8 cellular contexts compared by ENCODE assay signal in the genomic region with DNA sequence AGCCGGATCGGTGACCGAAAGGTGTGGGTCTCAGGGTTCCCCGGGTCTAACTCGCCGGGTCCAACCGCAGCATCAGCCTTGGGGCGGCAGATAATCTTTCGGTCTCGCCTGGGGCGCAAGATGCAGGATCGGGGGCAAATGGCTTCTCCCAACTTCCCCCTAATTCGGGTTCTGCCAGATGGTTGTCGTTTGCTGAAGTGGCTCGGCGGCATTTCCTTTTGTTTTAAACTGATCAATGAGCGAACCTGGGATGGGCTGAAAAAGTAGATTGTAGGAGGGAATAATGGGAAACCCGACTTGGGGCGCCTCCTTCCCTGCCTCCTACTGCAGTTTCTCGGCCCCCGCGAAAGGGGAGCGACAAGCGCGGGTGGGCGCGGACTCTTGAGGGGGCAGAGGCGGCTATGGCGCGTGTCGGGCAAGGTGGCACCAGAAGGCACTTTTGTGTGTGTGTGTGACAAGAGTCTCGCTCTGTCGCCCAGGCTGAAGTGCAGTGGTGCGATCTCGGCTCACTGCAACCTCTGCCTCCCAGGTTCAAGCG. TPM values are rescaled to one million over a fixed set of nuclear protein-coding genes. Genes with fewer than 3 reads are reported as not detected.
DNase-seq lines count a peak whose midpoint lies in the region; ATAC-seq lines count a peak whose summit lies in the region.

No MANE protein-coding gene starts in this region.

- peaks cover 23% of the 10 kb centered on the region for H3K27me3 ChIP-seq in CD4-positive, alpha-beta memory T cell (ENCODE audit: insufficient read depth, low read length)
- H3K27me3 ChIP-seq in NT2/D1 (ENCODE audit: insufficient read depth, insufficient read length) (peaks cover 59% of the 10 kb centered on the region), neuronal stem cell (ENCODE audit: control insufficient read depth in 3 of 3, insufficient read depth in 3 of 3, low read depth in 1 of 3, low read length in 3 of 3) (peaks cover 26 to 61% (median 52%) of the 10 kb centered on the region in 3 experiments)

- peak overlapping the region; percentile 54 for H3K18ac ChIP-seq in neuronal stem cell (ENCODE audit: low read length)

- H4K8ac ChIP-seq in neuronal stem cell (ENCODE audit: low read depth, low read length) = no peak overlapping the region

- POLR2A ChIA-PET in CD4-positive, alpha-beta memory T cell (lab: Charles Lee; ENCODE audit: partially characterized antibody) = no interaction called here

- no peak for ATAC-seq in esophagus mucosa

- no peak overlapping the region for H3K27ac ChIP-seq in CD4-positive, alpha-beta memory T cell (ENCODE audit: low read depth, low read length)
- H3K27ac ChIP-seq in neuronal stem cell (replicated peaks; ENCODE audit: low read length) = no peak overlapping the region

- no peak overlapping the region for H3K4ac ChIP-seq in neuronal stem cell (ENCODE audit: low read length)

- H3K9ac ChIP-seq in NT2/D1 (ENCODE audit: insufficient read length, low read depth) = no peak overlapping the region
- no peak overlapping the region for H3K9ac ChIP-seq in neuronal stem cell (ENCODE audit: low read depth, low read length, poor library complexity)

- no peaks in the 10 kb centered on the region for H3K9me3 ChIP-seq in CD4-positive, alpha-beta memory T cell (ENCODE audit: control insufficient read depth in 1 of 2, low read length in 2 of 2)
- H3K9me3 ChIP-seq in NT2/D1 (ENCODE audit: insufficient read depth, low read length) (peaks cover 8% of the 10 kb centered on the region; the same call in 1 of the 2 replicates), neuronal stem cell (replicated peaks in 1 of 2; ENCODE audit: control insufficient read depth in 2 of 2, insufficient read depth in 1 of 2, low read depth in 1 of 2, low read length in 2 of 2) (peaks cover 0 to 1% of the 10 kb centered on the region in 2 donors)

- no peak overlapping the region for H2BK12ac ChIP-seq in neuronal stem cell (ENCODE audit: low read length)

- peak overlapping the region in 1 of 7 donors; percentile 27 for H3K27ac Mint-ChIP-seq in CD4-positive, alpha-beta memory T cell

- H3K9me3 Mint-ChIP-seq in CD4-positive, alpha-beta memory T cell = peaks cover 0 to 2% (median 0%) of the 10 kb centered on the region in 8 donors

- no peak overlapping the region for H2BK5ac ChIP-seq in neuronal stem cell (ENCODE audit: low read length)

- H4K91ac ChIP-seq in neuronal stem cell (ENCODE audit: low read depth, low read length, poor library complexity) = no peak overlapping the region

- H3K36me3 Mint-ChIP-seq in CD4-positive, alpha-beta memory T cell = no peaks in the 10 kb centered on the region

- H3K27me3 Mint-ChIP-seq in CD4-positive, alpha-beta memory T cell = peaks cover 45 to 51% of the 10 kb centered on the region in 2 donors

- H2BK120ac ChIP-seq in neuronal stem cell (ENCODE audit: low read depth, low read length) = no peak overlapping the region

- H3K14ac ChIP-seq in neuronal stem cell (ENCODE audit: low read length) = no peak overlapping the region

- intact Hi-C loops in CD4-positive, alpha-beta memory T cell (cut with micrococcal nuclease) = loop anchor here (5.0 kb wide), 3 partner anchors 865 to 1685 kb away; a partner anchor contains a TSS

- CTCF ChIA-PET in CD4-positive, alpha-beta memory T cell (lab: Charles Lee; ENCODE audit: partially characterized antibody) = interaction anchor here (1.0 to 4.6 kb wide), 12 partner anchors 10 to 1216 kb away, joined by 3 to 188 read pairs (median 9); no protein-coding TSS in a partner anchor

- no peak overlapping the region for H2AK5ac ChIP-seq in neuronal stem cell (ENCODE audit: low read depth, low read length)

- H3K4me3 ChIP-seq in CD4-positive, alpha-beta memory T cell (ENCODE audit: low read length in 2 of 2) = no peak overlapping the region
- peak overlapping the region; percentile 29 for H3K4me3 ChIP-seq in NT2/D1 (ENCODE audit: insufficient read length, low read depth)
- H3K4me3 ChIP-seq in neuronal stem cell (ENCODE audit: low read length in 2 of 2) = peak overlapping the region in 1 of 2 donors; percentile 73

- WGBS in neuronal stem cell (ENCODE audit: extremely low coverage in 2 of 2, insufficient read length in 2 of 2, insufficient replicate concordance in 1 of 2), 2 donors = no CpG with 5 or more reads among the region's 36 CpGs

- H3K36me3 ChIP-seq in CD4-positive, alpha-beta memory T cell (ENCODE audit: insufficient read depth, low read length) = no peaks in the 10 kb centered on the region
- H3K36me3 ChIP-seq in NT2/D1 (ENCODE audit: insufficient read depth, insufficient read length, low read length) (no peaks in the 10 kb centered on the region), neuronal stem cell (replicated peaks in 1 of 2; ENCODE audit: control insufficient read depth in 2 of 2, insufficient read depth in 2 of 2, low read length in 2 of 2) (no peaks in the 10 kb centered on the region)

- peak overlapping the region; percentile 13 to 88 (median 58) for H3K4me3 Mint-ChIP-seq in CD4-positive, alpha-beta memory T cell

- no peak overlapping the region for H2BK15ac ChIP-seq in neuronal stem cell (ENCODE audit: low read length)

- no peak for DNase-seq in CD4-positive, alpha-beta memory T cell
- DNase-seq in NT2/D1 (ENCODE audit: low read depth, low spot score) (no peak), fibroblast of peridontal ligament (ENCODE audit: extremely low read depth) (peak; percentile 35), neuronal stem cell (ENCODE audit: low spot score) (peak; percentile 24), NCI-H146 (lab: John Stamatoyannopoulos, UW) (no peak), NCI-H2081 (lab: John Stamatoyannopoulos, UW) (no peak)
- no peak for DNase-seq in activated CD4-positive, CD25-positive, alpha-beta regulatory T cell (lab: John Stamatoyannopoulos, UW)

- peak overlapping the region; percentile 59 for H3K4me2 ChIP-seq in neuronal stem cell (ENCODE audit: insufficient read depth, low read length, poor library complexity, severe bottlenecking)

- peaks cover 28% of the 10 kb centered on the region for H3K4me1 ChIP-seq in CD4-positive, alpha-beta memory T cell (ENCODE audit: insufficient read depth, low read length)
- peaks cover 6% of the 10 kb centered on the region for H3K4me1 ChIP-seq in NT2/D1 (ENCODE audit: insufficient read depth, insufficient read length)
- peaks cover 0 to 10% of the 10 kb centered on the region in 2 donors for H3K4me1 ChIP-seq in neuronal stem cell (ENCODE audit: control insufficient read depth in 2 of 2, insufficient read depth in 1 of 2, low read depth in 1 of 2, low read length in 2 of 2)

- H3K79me1 ChIP-seq in neuronal stem cell (ENCODE audit: low read depth, low read length) = no peaks in the 10 kb centered on the region

- H3K23ac ChIP-seq in neuronal stem cell (ENCODE audit: low read depth, low read length, poor library complexity) = no peak overlapping the region

- H2AFZ ChIP-seq in neuronal stem cell (ENCODE audit: low read length) = peak overlapping the region; percentile 3

- peaks cover 11 to 46% (median 33%) of the 10 kb centered on the region in 4 donors for H3K4me1 Mint-ChIP-seq in CD4-positive, alpha-beta memory T cell

RNA-seq across cellular contexts. Expression of a gene that starts 3.1 kb away (rescaled TPM):
- not detected for total RNA-seq in CD4-positive, alpha-beta memory T cell
- not detected for polyA plus RNA-seq in CD4-positive, alpha-beta memory T cell
- 0.56 TPM for polyA plus RNA-seq in neuronal stem cell (2013, experiment 1 of 2)
- polyA plus RNA-seq in neuronal stem cell (2013, experiment 2 of 2) = 0.66 TPM
- total RNA-seq in esophagus mucosa = 11.6 TPM

Comparison
In these comparisons a context has a peak if more than half of its experiments do, and no peak if none do; other contexts are left out.
1. DNase-seq: peak in fibroblast of peridontal ligament (single experiment) and neuronal stem cell (single experiment); none in CD4-positive, alpha-beta memory T cell (0 of 5), NT2/D1 (single experiment), activated CD4-positive, CD25-positive, alpha-beta regulatory T cell (0 of 4), NCI-H146 (single experiment) and NCI-H2081 (0 of 2).
2. RNA of a gene that starts 3.1 kb away (total RNA-seq): 11.6 TPM in esophagus mucosa (single experiment); not detected in CD4-positive, alpha-beta memory T cell; every median in the first group is over 10 times any median in the second.